16 cellular contexts compared by ENCODE assay signal in the genomic region with DNA sequence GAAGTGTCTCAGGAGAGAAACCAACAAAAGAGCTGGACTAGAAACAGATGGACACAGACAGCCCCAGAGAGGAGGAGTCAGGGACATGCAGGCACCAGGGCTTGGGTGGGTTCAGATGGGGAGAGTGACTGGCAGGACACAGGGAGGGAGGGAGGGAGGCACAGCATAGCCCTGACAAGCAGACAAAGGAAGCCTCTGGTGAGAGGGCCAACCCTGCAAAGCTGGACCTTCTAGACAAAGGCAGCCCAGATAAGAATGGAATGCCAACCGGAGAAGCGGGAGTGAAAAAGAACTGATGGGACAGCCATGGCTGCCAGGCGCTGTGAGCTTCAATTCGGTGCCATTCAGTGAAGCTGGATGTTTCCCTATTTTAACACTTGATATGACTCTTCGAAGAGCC.
"Had no signal": no experiment of that assay in that cellular context is flagged by ENCODE, and none has a peak within 500 bp of the region (broad histone marks: within the 10 kb centered on the region; RNA-seq: fewer than 3 reads in every experiment).

No MANE protein-coding gene starts in this region.

- H3K9me3 Mint-ChIP-seq: activated naive CD8-positive, alpha-beta T cell treated with anti-CD3 and anti-CD28 coated beads for 36 hours; stimulated activated effector memory CD8-positive, alpha-beta T cell treated with anti-CD3 and anti-CD28 coated beads, Interleukin-12 subunit alpha, Interleukin-12 subunit beta, amount 100 ng/mL, for 72 hours had no signal

- H3K36me3 Mint-ChIP-seq: activated naive CD8-positive, alpha-beta T cell treated with anti-CD3 and anti-CD28 coated beads for 36 hours; naive thymus-derived CD8-positive, alpha-beta T cell; stimulated activated effector memory CD8-positive, alpha-beta T cell treated with anti-CD3 and anti-CD28 coated beads, Interleukin-12 subunit alpha, Interleukin-12 subunit beta, amount 100 ng/mL, for 72 hours had no signal

- H3K36me3 ChIP-seq: brain microvascular endothelial cell, left lung, tibial nerve, vagina had no signal

- DNase-seq: activated CD4-positive, alpha-beta T cell treated with anti-CD3 and anti-CD28 coated beads for 4 hours; activated CD8-positive, alpha-beta memory T cell treated with anti-CD3 and anti-CD28 coated beads, Interleukin-2, amount 50 U/mL, for 48 hours; activated naive CD8-positive, alpha-beta T cell treated with anti-CD3 and anti-CD28 coated beads for 36 hours; brain microvascular endothelial cell; cerebellar nuclear complex; dermis blood vessel endothelial cell; islet precursor cell; left lung; mammary epithelial cell; naive thymus-derived CD8-positive, alpha-beta T cell; psoas muscle; T-helper 2 cell had no signal

- H3K4me1 Mint-ChIP-seq: activated naive CD8-positive, alpha-beta T cell treated with anti-CD3 and anti-CD28 coated beads for 36 hours; stimulated activated effector memory CD8-positive, alpha-beta T cell treated with anti-CD3 and anti-CD28 coated beads, Interleukin-12 subunit alpha, Interleukin-12 subunit beta, amount 100 ng/mL, for 72 hours; WTC11 had no signal

- H3K4me3 ChIP-seq: left lung, psoas muscle, tibial nerve, vagina had no signal

- H3K27ac ChIP-seq: brain microvascular endothelial cell, left lung, psoas muscle, tibial nerve, vagina had no signal

- H3K27me3 ChIP-seq: brain microvascular endothelial cell, tibial nerve, vagina had no signal

- H3K9me3 ChIP-seq: left lung, psoas muscle, tibial nerve, vagina had no signal

- H3K4me3 Mint-ChIP-seq: activated naive CD8-positive, alpha-beta T cell treated with anti-CD3 and anti-CD28 coated beads for 36 hours; stimulated activated effector memory CD8-positive, alpha-beta T cell treated with anti-CD3 and anti-CD28 coated beads, Interleukin-12 subunit alpha, Interleukin-12 subunit beta, amount 100 ng/mL, for 72 hours; WTC11 had no signal

- H3K27ac Mint-ChIP-seq: activated naive CD8-positive, alpha-beta T cell treated with anti-CD3 and anti-CD28 coated beads for 36 hours; stimulated activated effector memory CD8-positive, alpha-beta T cell treated with anti-CD3 and anti-CD28 coated beads, Interleukin-12 subunit alpha, Interleukin-12 subunit beta, amount 100 ng/mL, for 72 hours; WTC11 had no signal

- H3K4me1 ChIP-seq: left lung, psoas muscle, tibial nerve, vagina had no signal
